ENCODE assay signal across 18 cellular contexts in genomic region chr5:131150408-131150807, GRCh38. TPM values are rescaled to one million over a fixed set of nuclear protein-coding genes. Genes with fewer than 3 reads are reported as not detected.
DNase-seq lines count a peak whose midpoint lies in the region; ATAC-seq and TF ChIP-seq lines count a peak whose summit lies in the region.
"Had no signal": no experiment of that assay in that cellular context is flagged by ENCODE, and none has a peak within 500 bp of the region (broad histone marks: within the 10 kb centered on the region; RNA-seq: fewer than 3 reads in every experiment).

No MANE protein-coding gene starts in this region.

- no peak overlapping the region for H3K56ac ChIP-seq in IMR-90 (ENCODE audit: extremely low read depth, insufficient read depth, low read length)

- ATAC-seq in activated naive CD8-positive, alpha-beta T cell treated with anti-CD3 and anti-CD28 coated beads, Interleukin-2, amount 50 U/mL, for 24 hours = peak; percentile 66
- ATAC-seq in IMR-90 (ENCODE audit: low read depth) (no peak), HG03139 (IDR thresholded peaks at IDR 0.05; ENCODE audit: unreplicated experiment) (no peak)
- ATAC-seq: GM12878 had no signal

- in situ Hi-C loops in IMR-90 (cut with MboI; ENCODE audit: low sequenced_read_pairs) = no loop called here

- H3K4me1 Mint-ChIP-seq in activated naive CD8-positive, alpha-beta T cell treated with anti-CD3 and anti-CD28 coated beads, Interleukin-2, amount 50 U/mL, for 24 hours = no peaks in the 10 kb centered on the region
- peaks cover 4% of the 10 kb centered on the region for H3K4me1 Mint-ChIP-seq in activated naive CD8-positive, alpha-beta T cell treated with anti-CD3 and anti-CD28 coated beads for 36 hours

- H4K20me1 ChIP-seq in IMR-90 (ENCODE audit: insufficient read depth, low read length) = no peaks in the 10 kb centered on the region

- peaks cover 2% of the 10 kb centered on the region for H3K36me3 Mint-ChIP-seq in activated naive CD8-positive, alpha-beta T cell treated with anti-CD3 and anti-CD28 coated beads, Interleukin-2, amount 50 U/mL, for 24 hours (ENCODE audit: low read depth)
- no peaks in the 10 kb centered on the region for H3K36me3 Mint-ChIP-seq in activated naive CD8-positive, alpha-beta T cell treated with anti-CD3 and anti-CD28 coated beads for 36 hours
- H3K36me3 Mint-ChIP-seq: CD4-positive, CD25-positive, alpha-beta regulatory T cell; CD8-positive, alpha-beta memory T cell had no signal

- no peak overlapping the region for H3K4me3 Mint-ChIP-seq in activated naive CD8-positive, alpha-beta T cell treated with anti-CD3 and anti-CD28 coated beads, Interleukin-2, amount 50 U/mL, for 24 hours
- no peak overlapping the region for H3K4me3 Mint-ChIP-seq in activated naive CD8-positive, alpha-beta T cell treated with anti-CD3 and anti-CD28 coated beads for 36 hours
- H3K4me3 Mint-ChIP-seq: CD4-positive, CD25-positive, alpha-beta regulatory T cell; CD8-positive, alpha-beta memory T cell; H9 had no signal

- peaks cover 3% of the 10 kb centered on the region; the same call in 1 of the 2 replicates for H3K4me1 ChIP-seq in IMR-90 (ENCODE audit: control insufficient read depth, insufficient read depth, low read length)
- H3K4me1 ChIP-seq: BE2C had no signal

- no peak overlapping the region for H3K4ac ChIP-seq in IMR-90 (ENCODE audit: low read depth, low read length)

- no TSS peak for BruUV-seq in IMR-90 (replicated peaks; lab: Mats Ljungman, UMichigan)

- intact Hi-C loops in IMR-90 (cut with micrococcal nuclease) = no loop called here

- no peak for TF ChIP-seq CTCF in IMR-90 (conservative IDR thresholded peaks at IDR 0.05; ENCODE audit: low read depth, low read length)

- TF ChIP-seq RAD21 in IMR-90 (IDR thresholded peaks at IDR 0.05; ENCODE audit: low read length) = no peak

- no peak for DNase-seq in activated naive CD8-positive, alpha-beta T cell treated with anti-CD3 and anti-CD28 coated beads, Interleukin-2, amount 50 U/mL, for 24 hours
- DNase-seq in activated naive CD8-positive, alpha-beta T cell treated with anti-CD3 and anti-CD28 coated beads for 36 hours = no peak
- DNase-seq in IMR-90 (no peak), NCI-H146 treated with DMSO at 0.1 percent for 48 hours (lab: John Stamatoyannopoulos, UW; ENCODE audit: unreplicated experiment) (peak; percentile 36), retina (no peak)
- DNase-seq: ACHN; BE2C; C1 segment of cervical spinal cord; CD4-positive, CD25-positive, alpha-beta regulatory T cell; CD8-positive, alpha-beta memory T cell; COR-L47; DMS 273 treated with DMSO at 0.1 percent for 48 hours; DMS53; DND-41; EL; H9 had no signal

- TF ChIP-seq POLR2A in IMR-90 (IDR thresholded peaks at IDR 0.05; ENCODE audit: low read depth, low read length) = no peak

- CTCF ChIA-PET in IMR-90 (lab: Yijun Ruan, JAX) = no interaction called here

- POLR2A ChIA-PET in IMR-90 (lab: Charles Lee; ENCODE audit: unreplicated experiment) = no interaction called here

- H2AK9ac ChIP-seq in IMR-90 (replicated peaks; ENCODE audit: low read depth, low read length, poor library complexity) = peak overlapping the region; percentile 77

- no peaks in the 10 kb centered on the region for H3K27me3 ChIP-seq in IMR-90 (ENCODE audit: control insufficient read depth, insufficient read depth, low read length)
- H3K27me3 ChIP-seq: BE2C had no signal

- H3K27ac ChIP-seq in IMR-90 (ENCODE audit: insufficient read depth, low read length) = no peak overlapping the region

- WGBS in IMR-90 (ENCODE audit: extremely low coverage in 2 of 2, insufficient read length in 1 of 2), 2 experiments = 95% methylated on average over 3 of the region's 7 CpGs; no CpG with 5 or more reads in 1 of the 2 experiments

- no peak overlapping the region for H4K5ac ChIP-seq in IMR-90 (ENCODE audit: low read depth, low read length)

- H3K36me3 ChIP-seq in IMR-90 (ENCODE audit: control insufficient read depth, insufficient read depth, low read length) = no peaks in the 10 kb centered on the region
- H3K36me3 ChIP-seq: BE2C had no signal

- no peaks in the 10 kb centered on the region for H3K9me3 Mint-ChIP-seq in activated naive CD8-positive, alpha-beta T cell treated with anti-CD3 and anti-CD28 coated beads, Interleukin-2, amount 50 U/mL, for 24 hours
- H3K9me3 Mint-ChIP-seq in activated naive CD8-positive, alpha-beta T cell treated with anti-CD3 and anti-CD28 coated beads for 36 hours = no peaks in the 10 kb centered on the region
- H3K9me3 Mint-ChIP-seq: CD8-positive, alpha-beta memory T cell; H9 had no signal

- no peak overlapping the region for H2BK20ac ChIP-seq in IMR-90 (ENCODE audit: low read depth, low read length)

- no peaks in the 10 kb centered on the region for H3K79me1 ChIP-seq in IMR-90 (ENCODE audit: low read depth in 1 of 2, low read length in 2 of 2)

- no peak overlapping the region for H3K23ac ChIP-seq in IMR-90 (ENCODE audit: low read depth, low read length)

- no peaks in the 10 kb centered on the region for H3K9me3 ChIP-seq in IMR-90 (ENCODE audit: control insufficient read depth, insufficient read depth, low read length)
- H3K9me3 ChIP-seq: BE2C had no signal

- no peak overlapping the region for H3K14ac ChIP-seq in IMR-90 (replicated peaks; ENCODE audit: low read depth, low read length)

- H4K8ac ChIP-seq in IMR-90 (ENCODE audit: low read depth in 2 of 2, low read length in 2 of 2) = no peak overlapping the region

- H3K27me3 Mint-ChIP-seq in activated naive CD8-positive, alpha-beta T cell treated with anti-CD3 and anti-CD28 coated beads, Interleukin-2, amount 50 U/mL, for 24 hours = no peaks in the 10 kb centered on the region
- no peaks in the 10 kb centered on the region for H3K27me3 Mint-ChIP-seq in activated naive CD8-positive, alpha-beta T cell treated with anti-CD3 and anti-CD28 coated beads for 36 hours
- H3K27me3 Mint-ChIP-seq: CD4-positive, CD25-positive, alpha-beta regulatory T cell; CD8-positive, alpha-beta memory T cell had no signal

- no peak overlapping the region for H2BK5ac ChIP-seq in IMR-90 (ENCODE audit: low read depth, low read length, poor library complexity, severe bottlenecking)

- H3K18ac ChIP-seq in IMR-90 (ENCODE audit: low read depth, low read length) = no peak overlapping the region

- no peak overlapping the region for H2AFZ ChIP-seq in IMR-90 (replicated peaks; ENCODE audit: low read length, poor library complexity)

- H4K91ac ChIP-seq in IMR-90 (ENCODE audit: insufficient read depth, low read depth, low read length) = no peak overlapping the region

- peaks cover 7% of the 10 kb centered on the region; the same call in 1 of the 2 replicates for H3K9me1 ChIP-seq in IMR-90 (ENCODE audit: insufficient read depth, low read length)

- dilution Hi-C loops in IMR-90 (cut with HindIII; ENCODE audit: low sequenced_read_pairs, unreplicated experiment) = no loop called here

- H2BK15ac ChIP-seq in IMR-90 (ENCODE audit: low read depth, low read length) = no peak overlapping the region

- no peak overlapping the region for H3K4me2 ChIP-seq in IMR-90 (ENCODE audit: low read depth, low read length)

- no peak overlapping the region for H2AK5ac ChIP-seq in IMR-90 (ENCODE audit: low read depth, low read length)

- H2BK120ac ChIP-seq in IMR-90 (ENCODE audit: low read depth, low read length) = no peak overlapping the region

- H3K4me3 ChIP-seq in IMR-90 (ENCODE audit: insufficient read depth, low read depth, low read length) = no peak overlapping the region
- H3K4me3 ChIP-seq: GM12878 had no signal

- no peak overlapping the region for H3K9ac ChIP-seq in IMR-90 (ENCODE audit: low read depth, low read length)

- no peak overlapping the region for H3K27ac Mint-ChIP-seq in activated naive CD8-positive, alpha-beta T cell treated with anti-CD3 and anti-CD28 coated beads, Interleukin-2, amount 50 U/mL, for 24 hours
- no peak overlapping the region for H3K27ac Mint-ChIP-seq in activated naive CD8-positive, alpha-beta T cell treated with anti-CD3 and anti-CD28 coated beads for 36 hours
- H3K27ac Mint-ChIP-seq: H9 had no signal

TF ChIP-seq in IMR-90, 13 proteins besides CTCF, POLR2A, EP300 and RAD21:
- TF ChIP-seq MAFK (IDR thresholded peaks at IDR 0.05; ENCODE audit: low read depth, low read length) (no peak), FOS (IDR thresholded peaks at IDR 0.05; ENCODE audit: low read depth, low read length) (no peak), RCOR1 (IDR thresholded peaks at IDR 0.05; ENCODE audit: insufficient replicate concordance, low read length) (no peak)
- TF ChIP-seq, protein P1, sequence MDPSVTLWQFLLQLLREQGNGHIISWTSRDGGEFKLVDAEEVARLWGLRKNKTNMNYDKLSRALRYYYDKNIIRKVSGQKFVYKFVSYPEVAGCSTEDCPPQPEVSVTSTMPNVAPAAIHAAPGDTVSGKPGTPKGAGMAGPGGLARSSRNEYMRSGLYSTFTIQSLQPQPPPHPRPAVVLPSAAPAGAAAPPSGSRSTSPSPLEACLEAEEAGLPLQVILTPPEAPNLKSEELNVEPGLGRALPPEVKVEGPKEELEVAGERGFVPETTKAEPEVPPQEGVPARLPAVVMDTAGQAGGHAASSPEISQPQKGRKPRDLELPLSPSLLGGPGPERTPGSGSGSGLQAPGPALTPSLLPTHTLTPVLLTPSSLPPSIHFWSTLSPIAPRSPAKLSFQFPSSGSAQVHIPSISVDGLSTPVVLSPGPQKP (IDR thresholded peaks at IDR 0.05; ENCODE audit: borderline replicate concordance, low read depth, low read length) = no peak
- TF ChIP-seq, protein P2, sequence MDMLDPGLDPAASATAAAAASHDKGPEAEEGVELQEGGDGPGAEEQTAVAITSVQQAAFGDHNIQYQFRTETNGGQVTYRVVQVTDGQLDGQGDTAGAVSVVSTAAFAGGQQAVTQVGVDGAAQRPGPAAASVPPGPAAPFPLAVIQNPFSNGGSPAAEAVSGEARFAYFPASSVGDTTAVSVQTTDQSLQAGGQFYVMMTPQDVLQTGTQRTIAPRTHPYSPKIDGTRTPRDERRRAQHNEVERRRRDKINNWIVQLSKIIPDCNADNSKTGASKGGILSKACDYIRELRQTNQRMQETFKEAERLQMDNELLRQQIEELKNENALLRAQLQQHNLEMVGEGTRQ (IDR thresholded peaks at IDR 0.05; ENCODE audit: low read depth, low read length) = no peak

RNA-seq across cellular contexts. Expression of gene HINT1, which starts 14.6 kb away (rescaled TPM):
- 100 to 1,000 TPM; 324 to 356 TPM for total RNA-seq in activated naive CD8-positive, alpha-beta T cell treated with anti-CD3 and anti-CD28 coated beads for 36 hours
- total RNA-seq in IMR-90 (2012; rRNA removed) = 179 and 181 TPM in 2 replicates
- 347 and 352 TPM in 2 replicates for polyA plus RNA-seq in IMR-90 (2012; rRNA removed)
- 142 and 333 TPM in 2 replicates for polyA plus RNA-seq in IMR-90 (2012; cell fraction: cytosol; rRNA removed)
- 86.7 and 151 TPM in 2 replicates for polyA plus RNA-seq in IMR-90 (2012; cell fraction: nucleus; rRNA removed; ENCODE audit: low replicate concordance)

RNA-seq across cellular contexts. Expression of gene LYRM7, which starts 20.3 kb away (rescaled TPM):
- total RNA-seq in activated naive CD8-positive, alpha-beta T cell treated with anti-CD3 and anti-CD28 coated beads for 36 hours = 10 to 100 TPM; 26.2 to 28.5 TPM
- total RNA-seq in IMR-90 (2012; rRNA removed) = 3.4 and 6.4 TPM in 2 replicates
- 1.6 and 2.5 TPM in 2 replicates for polyA plus RNA-seq in IMR-90 (2012; rRNA removed)
- polyA plus RNA-seq in IMR-90 (2012; cell fraction: cytosol; rRNA removed) = 0.37 and 0.81 TPM in 2 replicates
- polyA plus RNA-seq in IMR-90 (2012; cell fraction: nucleus; rRNA removed; ENCODE audit: low replicate concordance) = 2.6 and 3.6 TPM in 2 replicates
